In genomic region chr3:82567029-82567600, GRCh38 we compare ENCODE assay signal across 19 cellular contexts.
DNase-seq lines count a peak whose midpoint lies in the region; ATAC-seq and TF ChIP-seq lines count a peak whose summit lies in the region.
"Had no signal": no experiment of that assay in that cellular context is flagged by ENCODE, and none has a peak within 500 bp of the region (broad histone marks: within the 10 kb centered on the region; RNA-seq: fewer than 3 reads in every experiment).

No MANE protein-coding gene starts in this region.

- no peaks in the 10 kb centered on the region for H3F3A ChIP-seq in neural progenitor cell (ENCODE audit: low read depth)

- DNase-seq in Right ventricle myocardium inferior (ENCODE audit: missing footprints) = peak; percentile 46
- no peak for DNase-seq in right atrium auricular region (ENCODE audit: low spot score)
- no peak for DNase-seq in neural progenitor cell (ENCODE audit: low spot score)
- no peak for DNase-seq in NCI-H748 treated with DMSO at 0.1 percent for 48 hours (lab: John Stamatoyannopoulos, UW)
- no peak for DNase-seq in stomach
- no peak for DNase-seq in NCI-H2227 treated with DMSO at 0.1 percent for 48 hours (lab: John Stamatoyannopoulos, UW)
- DNase-seq: AML-193; Caco-2; CD4-positive, alpha-beta T cell; DMS153; DMS79; GDM1; GOT3; H9 had no signal

- no peak for TF ChIP-seq POLR2A in stomach (IDR thresholded peaks at IDR 0.05)

- H3K36me3 ChIP-seq in right atrium auricular region (no peaks in the 10 kb centered on the region), neural progenitor cell (no peaks in the 10 kb centered on the region), stomach (no peaks in the 10 kb centered on the region)

- no peak overlapping the region for H3K4me2 ChIP-seq in neural progenitor cell
- H3K4me2 ChIP-seq: A549 had no signal

- H3K9me3 Mint-ChIP-seq in neural progenitor cell = no peaks in the 10 kb centered on the region
- H3K9me3 Mint-ChIP-seq in stimulated activated memory B cell treated with anti-CD40 and anti-IgM and Interleukin-4, amounts not matched to agents 10 μg/mL and 1 μg/mL and 100 μg/mL, for 72 hours = no peaks in the 10 kb centered on the region
- H3K9me3 Mint-ChIP-seq: H9 had no signal

- ATAC-seq in Right ventricle myocardium inferior = no peak
- ATAC-seq in stimulated activated memory B cell treated with anti-CD40 and anti-IgM and Interleukin-4, amounts not matched to agents 10 μg/mL and 1 μg/mL and 100 μg/mL, for 72 hours = peak; percentile 16
- ATAC-seq: A549 had no signal

- no peak overlapping the region for H3K9ac ChIP-seq in neural progenitor cell

- H3K4me3 ChIP-seq in right atrium auricular region = no peak overlapping the region
- no peak overlapping the region for H3K4me3 ChIP-seq in neural progenitor cell
- no peak overlapping the region for H3K4me3 ChIP-seq in stomach
- H3K4me3 ChIP-seq: A549 had no signal

- no peaks in the 10 kb centered on the region for H4K20me1 ChIP-seq in neural progenitor cell (ENCODE audit: low read depth)

- 75 to 91% (median 89%) methylated on average over 3 to 4 of the region's 4 CpGs for WGBS in stomach, 5 donors

- TF ChIP-seq CTCF in right atrium auricular region (IDR thresholded peaks at IDR 0.05) = no peak
- no peak for TF ChIP-seq CTCF in neural progenitor cell (IDR thresholded peaks at IDR 0.05)
- TF ChIP-seq CTCF in stomach (IDR thresholded peaks at IDR 0.05) = no peak

- no peaks in the 10 kb centered on the region for H3K79me2 ChIP-seq in neural progenitor cell (ENCODE audit: low read depth)

- H3K4me1 ChIP-seq in right atrium auricular region (no peaks in the 10 kb centered on the region), neural progenitor cell (no peaks in the 10 kb centered on the region), stomach (no peaks in the 10 kb centered on the region)
- H3K4me1 ChIP-seq: A549, Caco-2 had no signal

- H3K27ac ChIP-seq in right atrium auricular region (no peak overlapping the region), neural progenitor cell (no peak overlapping the region), stomach (no peak overlapping the region)
- H3K27ac ChIP-seq: 22Rv1, A549, C4-2B had no signal

- TF ChIP-seq EP300 in stomach (IDR thresholded peaks at IDR 0.05) = no peak

- H3K4me1 Mint-ChIP-seq in neural progenitor cell = no peaks in the 10 kb centered on the region
- H3K4me1 Mint-ChIP-seq in stimulated activated memory B cell treated with anti-CD40 and anti-IgM and Interleukin-4, amounts not matched to agents 10 μg/mL and 1 μg/mL and 100 μg/mL, for 72 hours = no peaks in the 10 kb centered on the region
- H3K4me1 Mint-ChIP-seq: H9, IgD-negative memory B cell had no signal

- H2AFZ ChIP-seq in neural progenitor cell (replicated peaks) = peak overlapping the region; percentile 42

- no peaks in the 10 kb centered on the region for H3K27me3 Mint-ChIP-seq in neural progenitor cell (ENCODE audit: insufficient read depth, low read depth)
- no peaks in the 10 kb centered on the region for H3K27me3 Mint-ChIP-seq in stimulated activated memory B cell treated with anti-CD40 and anti-IgM and Interleukin-4, amounts not matched to agents 10 μg/mL and 1 μg/mL and 100 μg/mL, for 72 hours
- H3K27me3 Mint-ChIP-seq: CD4-positive, alpha-beta T cell; IgD-negative memory B cell had no signal

- no peak overlapping the region for H3K27ac Mint-ChIP-seq in neural progenitor cell
- H3K27ac Mint-ChIP-seq in stimulated activated memory B cell treated with anti-CD40 and anti-IgM and Interleukin-4, amounts not matched to agents 10 μg/mL and 1 μg/mL and 100 μg/mL, for 72 hours = no peak overlapping the region
- H3K27ac Mint-ChIP-seq: CD4-positive, alpha-beta T cell; H9; IgD-negative memory B cell had no signal

- intact Hi-C loops in Right ventricle myocardium inferior (cut with DNase I) (no loop called here), stomach (cut with DNase I; ENCODE audit: low total_unique reads) (no loop called here)

- H3K9me3 ChIP-seq in right atrium auricular region = no peaks in the 10 kb centered on the region
- H3K9me3 ChIP-seq in neural progenitor cell (ENCODE audit: low read depth) = no peaks in the 10 kb centered on the region
- no peaks in the 10 kb centered on the region for H3K9me3 ChIP-seq in stomach
- H3K9me3 ChIP-seq: A549, Caco-2 had no signal

- H3K27me3 ChIP-seq in right atrium auricular region = no peaks in the 10 kb centered on the region
- no peaks in the 10 kb centered on the region for H3K27me3 ChIP-seq in neural progenitor cell
- H3K27me3 ChIP-seq in stomach = no peaks in the 10 kb centered on the region

- no peaks in the 10 kb centered on the region for H3K36me3 Mint-ChIP-seq in neural progenitor cell
- H3K36me3 Mint-ChIP-seq in stimulated activated memory B cell treated with anti-CD40 and anti-IgM and Interleukin-4, amounts not matched to agents 10 μg/mL and 1 μg/mL and 100 μg/mL, for 72 hours = no peaks in the 10 kb centered on the region
- H3K36me3 Mint-ChIP-seq: IgD-negative memory B cell had no signal

- H3K4me3 Mint-ChIP-seq in neural progenitor cell = no peak overlapping the region
- no peak overlapping the region for H3K4me3 Mint-ChIP-seq in stimulated activated memory B cell treated with anti-CD40 and anti-IgM and Interleukin-4, amounts not matched to agents 10 μg/mL and 1 μg/mL and 100 μg/mL, for 72 hours
- H3K4me3 Mint-ChIP-seq: CD4-positive, alpha-beta T cell; H9; IgD-negative memory B cell had no signal
